Comparison of ENCODE assay signal across 1 cellular context in genomic region chrX:1387141-1387776, GRCh38.
TF ChIP-seq lines count a peak whose summit lies in the region.

No MANE protein-coding gene starts in this region.

TF ChIP-seq in K562, 482 proteins besides CTCF, POLR2A, EP300 and RAD21 (continued from another document):
- no peak for TF ChIP-seq E4F1 (CRISPR knock-in tag; IDR thresholded peaks at IDR 0.05; ENCODE audit: borderline replicate concordance)
- TF ChIP-seq SUPT5H (IDR thresholded peaks at IDR 0.05), result no peak
- peak; percentile 66; the same call in 1 of the 2 replicates for TF ChIP-seq POLR2G (IDR thresholded peaks at IDR 0.05; ENCODE audit: low read depth, low read length)
- TF ChIP-seq MIER1 (IDR thresholded peaks at IDR 0.05; ENCODE audit: low read depth), result 0 out of 2 replicates have a peak, but pooled peaks have one; percentile 2
- TF ChIP-seq PCBP1 (IDR thresholded peaks at IDR 0.05; ENCODE audit: low read depth, low read length, poor library complexity, severe bottlenecking), result peak; percentile 36
